5 cellular contexts compared by ENCODE assay signal in the genomic region with DNA sequence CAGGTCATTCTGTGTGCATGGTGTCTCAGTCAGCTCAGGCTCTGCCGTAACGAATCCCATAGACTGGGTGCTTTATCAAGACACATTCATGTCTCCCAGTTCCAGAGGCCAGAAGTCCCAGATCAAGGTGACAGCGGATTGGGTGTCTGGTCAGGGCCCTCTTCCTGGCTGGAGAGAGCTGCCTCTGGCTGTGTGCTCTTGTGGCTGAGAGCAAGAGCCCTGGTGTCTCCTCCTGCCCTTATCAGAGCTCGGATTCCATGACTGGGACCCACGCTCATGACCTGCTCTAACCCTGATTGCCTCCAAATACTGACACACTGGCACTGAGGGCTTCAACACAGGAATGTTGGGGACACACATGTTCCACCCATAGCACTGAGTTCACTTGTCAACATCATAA. TPM values are rescaled to one million over a fixed set of nuclear protein-coding genes. Genes with fewer than 3 reads are reported as not detected.
"Had no signal": no experiment of that assay in that cellular context is flagged by ENCODE, and none has a peak within 500 bp of the region (broad histone marks: within the 10 kb centered on the region; RNA-seq: fewer than 3 reads in every experiment).

No MANE protein-coding gene starts in this region.

RNA-seq across cellular contexts. Expression of gene NUTM2G, which starts 6.1 kb away (rescaled TPM):
- total RNA-seq: HT-29, IMR-90, M059J, SK-MEL-5 had no signal
- polyA plus RNA-seq: IMR-90, SK-N-SH had no signal
